Comparison of ENCODE assay signal across 4 cellular contexts in genomic region chr15:34050385-34050784, GRCh38. TPM values are rescaled to one million over a fixed set of nuclear protein-coding genes. Genes with fewer than 3 reads are reported as not detected.
A peak's percentile ranks its signal among the peaks of the same experiment; 100 is the strongest.
DNase-seq lines count a peak whose midpoint lies in the region; TF ChIP-seq lines count a peak whose summit lies in the region.
"Not testable (repeated sequence)": the region's sequence is repeated elsewhere in the genome, so short reads cannot be mapped to it uniquely, and the experiment has no call there.

No MANE protein-coding gene starts in this region.

- not testable (repeated sequence) for H3K27ac ChIP-seq in HEK293 (ENCODE audit: extremely low read depth, low read depth, low read length)

- peaks cover 37% of the 10 kb centered on the region for H3K4me1 Mint-ChIP-seq in chondrocyte (ENCODE audit: low read depth)

- peak overlapping the region; percentile 92 for H3K27ac Mint-ChIP-seq in chondrocyte (ENCODE audit: unreplicated experiment)

- H3K9me3 ChIP-seq in HEK293 (ENCODE audit: control insufficient read depth, insufficient read depth, low read depth, low read length), result not testable (repeated sequence)

- TF ChIP-seq CTCF in HEK293 (tag by site-specific recombination; IDR thresholded peaks at IDR 0.05); chondrocyte (IDR thresholded peaks at IDR 0.05): not testable (repeated sequence)

- not testable (repeated sequence) for H3K4me1 ChIP-seq in HEK293 (ENCODE audit: control insufficient read depth, insufficient read depth, low read length)

- peaks cover 35% of the 10 kb centered on the region for H3K36me3 Mint-ChIP-seq in chondrocyte (ENCODE audit: low read depth)

- not testable (repeated sequence) for H3K27me3 Mint-ChIP-seq in chondrocyte (ENCODE audit: low read depth)

- H3K36me3 ChIP-seq in HEK293 (ENCODE audit: control insufficient read depth in 2 of 2, insufficient read depth in 1 of 2, low read length in 2 of 2), result not testable (repeated sequence)

- POLR2A ChIA-PET in HEK293 (lab: Yijun Ruan, JAX), result not testable (repeated sequence)

- CTCF ChIA-PET in HEK293 (lab: Yijun Ruan, JAX), result not testable (repeated sequence)

- not testable (repeated sequence) for H3K4me3 ChIP-seq in HEK293 (ENCODE audit: low read depth, low read length)

- DNase-seq in amniotic epithelial cell (ENCODE audit: low read depth) (peak; percentile 21), myocyte (ENCODE audit: low read depth) (peak; percentile 28)
- DNase-seq in chondrocyte (ENCODE audit: low spot score), result not testable (repeated sequence)

- H3K4me3 Mint-ChIP-seq in chondrocyte (ENCODE audit: unreplicated experiment), result not testable (repeated sequence)

- H3K9me3 Mint-ChIP-seq in chondrocyte (ENCODE audit: low read depth), result peaks cover 43% of the 10 kb centered on the region

TF ChIP-seq in HEK293, 187 proteins besides CTCF, POLR2A, EP300 and RAD21:
- peak; percentile 67 for TF ChIP-seq SETDB1 (IDR thresholded peaks at IDR 0.05; ENCODE audit: insufficient read length, low read length)
- peak; percentile 89 for TF ChIP-seq ZNF529 (tag by site-specific recombination; IDR thresholded peaks at IDR 0.05; ENCODE audit: insufficient replicate concordance)

RNA-seq across cellular contexts. Expression of gene AVEN, which starts 11.4 kb away (rescaled TPM):
- total RNA-seq in chondrocyte, result 16.5 to 27.3 TPM (median 26.4 TPM) in 3 replicates
- 69.2 and 77.7 TPM in 2 replicates for total RNA-seq in myocyte
- polyA plus RNA-seq in myocyte (2012), result 39.8 TPM

RNA-seq across cellular contexts. Expression of gene EMC7, which starts 51.3 kb away (rescaled TPM):
- total RNA-seq in chondrocyte, result 88.6 to 106 TPM (median 98.7 TPM) in 3 replicates
- 35.5 and 35.7 TPM in 2 replicates for total RNA-seq in myocyte
- polyA plus RNA-seq in myocyte (2012), result 130 TPM

RNA-seq across cellular contexts. Expression of gene PGBD4, which starts 51.5 kb away (rescaled TPM):
- 1.6 to 1.8 TPM (median 1.6 TPM) in 3 replicates for total RNA-seq in chondrocyte
- total RNA-seq in myocyte, result 3.5 and 3.6 TPM in 2 replicates
- 1.8 TPM for polyA plus RNA-seq in myocyte (2012)
